Comparison of ENCODE assay signal across 9 cellular contexts in genomic region chr15:99059010-99059981, GRCh38. TPM values are rescaled to one million over a fixed set of nuclear protein-coding genes. Genes with fewer than 3 reads are reported as not detected.
DNase-seq lines count a peak whose midpoint lies in the region; ATAC-seq, FAIRE-seq and TF ChIP-seq lines count a peak whose summit lies in the region.
"Had no signal": no experiment of that assay in that cellular context is flagged by ENCODE, and none has a peak within 500 bp of the region (broad histone marks: within the 10 kb centered on the region; RNA-seq: fewer than 3 reads in every experiment).

No MANE protein-coding gene starts in this region.

- H3K36me3 ChIP-seq in GM12878 (ENCODE audit: control insufficient read depth in 2 of 2, insufficient read depth in 2 of 2, low read length in 1 of 2): no peaks in the 10 kb centered on the region

- TF ChIP-seq CTCF in D721Med (IDR thresholded peaks at IDR 0.05; ENCODE audit: insufficient read depth, missing control alignments): peak; percentile 65
- peak; percentile 57 to 71 (median 67); a peak in 5 of 6 replicates for TF ChIP-seq CTCF in GM12878 (IDR thresholded peaks at IDR 0.05 in 2 of 3, conservative IDR thresholded peaks at IDR 0.05 in 1 of 3; ENCODE audit: control insufficient read depth in 2 of 3, extremely low read depth in 1 of 3, insufficient read depth in 1 of 3, low read depth in 3 of 3, low read length in 3 of 3)

- intact Hi-C loops in GM12878 (cut with micrococcal nuclease; ENCODE audit: unreplicated experiment): loop anchor here (1.0 to 5.0 kb wide), 4 partner anchors 42 to 282 kb away; no protein-coding TSS in a partner anchor

- H3K27me3 ChIP-seq in GM12878 (replicated peaks in 1 of 2; ENCODE audit: control insufficient read depth in 2 of 2, insufficient read depth in 2 of 2, low read length in 1 of 2): no peaks in the 10 kb centered on the region

- peaks cover 16% of the 10 kb centered on the region for H3K4me1 ChIP-seq in GM12878 (ENCODE audit: control insufficient read depth, insufficient read depth, low read length)

- peak overlapping the region; percentile 51 for H3K9ac ChIP-seq in GM12878 (ENCODE audit: control insufficient read depth, insufficient read depth, low read length)

- H3K9me3 ChIP-seq in T-helper 17 cell (ENCODE audit: control insufficient read depth, low read length, poor library complexity, severe bottlenecking) (no peaks in the 10 kb centered on the region), GM12878 (replicated peaks; ENCODE audit: control insufficient read depth, insufficient read depth, low read length) (no peaks in the 10 kb centered on the region)

- H3K36me3 Mint-ChIP-seq in T-helper 17 cell (ENCODE audit: low read depth): no peaks in the 10 kb centered on the region

- peaks cover 7% of the 10 kb centered on the region for H3K4me1 Mint-ChIP-seq in T-helper 17 cell

- peak; percentile 69 for DNase-seq in D721Med (ENCODE audit: insufficient read length, low spot score)
- DNase-seq in HuH-7 (ENCODE audit: low spot score): peak; percentile 79
- DNase-seq in T-helper 17 cell: peak; percentile 25 to 49 (median 25)
- DNase-seq in GM12878 (ENCODE audit: low read depth, low spot score): no peak
- peak; percentile 39 to 56 for DNase-seq in hippocampal formation (lab: John Stamatoyannopoulos, UW)
- DNase-seq in pulmonary artery endothelial cell (ENCODE audit: low read depth, low spot score): peak; percentile 4
- DNase-seq in MV-4-11 (lab: John Stamatoyannopoulos, UW): no peak

- no peaks in the 10 kb centered on the region for H3K79me2 ChIP-seq in GM12878 (ENCODE audit: control insufficient read depth, insufficient read depth, low read length)

- H3K4me2 ChIP-seq in GM12878 (ENCODE audit: control insufficient read depth, insufficient read depth): peak overlapping the region; percentile 93

- POLR2A ChIA-PET in GM12878 (lab: Charles Lee): interaction anchor here (0.7 kb wide), 1 partner anchor 127 kb away, joined by 5 read pairs; no protein-coding TSS in a partner anchor

- H4K20me1 ChIP-seq in GM12878 (ENCODE audit: control insufficient read depth, insufficient read depth): no peaks in the 10 kb centered on the region

- no peak for TF ChIP-seq POLR2A in GM12878 (IDR thresholded peaks at IDR 0.05; ENCODE audit: low read depth, low read length)

- TF ChIP-seq RAD21 in GM12878 (IDR thresholded peaks at IDR 0.05; ENCODE audit: insufficient read depth, low read depth, low read length): peak; percentile 81

- ATAC-seq in GM21423 (IDR thresholded peaks at IDR 0.05; ENCODE audit: unreplicated experiment) (peak; percentile 84), T-helper 17 cell (peak; percentile 88), GM12878 (peak; percentile 85)

- RAD21 ChIA-PET in GM12878 (lab: Charles Lee; ENCODE audit: unreplicated experiment): interaction anchor here (0.8 to 4.7 kb wide), 13 partner anchors 10 to 281 kb away, joined by 3 to 45 read pairs (median 6); no protein-coding TSS in a partner anchor

- peaks cover 61% of the 10 kb centered on the region for H3K27me3 Mint-ChIP-seq in T-helper 17 cell

- H3K4me3 Mint-ChIP-seq in T-helper 17 cell: peak overlapping the region; percentile 80

- CTCF ChIA-PET in GM12878 (lab: Yijun Ruan, JAX): interaction anchor here (0.6 to 5.2 kb wide), 16 partner anchors 9 to 540 kb away, joined by 3 to 52 read pairs (median 6); no protein-coding TSS in a partner anchor

- H3K27ac Mint-ChIP-seq in T-helper 17 cell: no peak overlapping the region

- in situ Hi-C loops in GM12878 (cut with MboI): no loop called here

- 17% methylated on average over 50 of the region's 86 CpGs for WGBS in GM12878 (ENCODE audit: insufficient coverage, insufficient replicate concordance, low lambda C conversion rate, missing lambda C conversion rate)

- FAIRE-seq in D721Med (lab: Jason Lieb, UNC) (no peak), GM12878 (lab: Jason Lieb, UNC) (no peak)
- FAIRE-seq: colon had no signal

- peak overlapping the region; percentile 69; the same call in 1 of the 2 replicates for H3K4me3 ChIP-seq in GM12878

- H2AFZ ChIP-seq in GM12878 (ENCODE audit: control insufficient read depth, low read depth, low read length): peak overlapping the region; percentile 88

- no TSS peak for BruUV-seq in GM12878 (replicated peaks; lab: Mats Ljungman, UMichigan)

- TF ChIP-seq EP300 in GM12878 (IDR thresholded peaks at IDR 0.05; ENCODE audit: borderline replicate concordance in 1 of 2, control insufficient read depth in 1 of 2, low read depth in 2 of 2, low read length in 2 of 2): no peak

- peak overlapping the region; percentile 43 for H3K27ac ChIP-seq in GM12878 (ENCODE audit: control insufficient read depth, insufficient read depth)

- SMC1A ChIA-PET in GM12878 (lab: Charles Lee; ENCODE audit: uncharacterized antibody, unreplicated experiment): interaction anchor here (0.6 to 7.6 kb wide), 16 partner anchors 9 to 441 kb away, joined by 3 to 86 read pairs (median 5); no protein-coding TSS in a partner anchor

TF ChIP-seq in GM12878, 131 proteins besides CTCF, POLR2A, EP300 and RAD21 (continues in another document):
- TF ChIP-seq REST (IDR thresholded peaks at IDR 0.05; ENCODE audit: low read depth, low read length) (no peak), YBX1 (IDR thresholded peaks at IDR 0.05) (no peak), BMI1 (IDR thresholded peaks at IDR 0.05; ENCODE audit: borderline replicate concordance) (no peak), ZBED1 (IDR thresholded peaks at IDR 0.05; ENCODE audit: borderline replicate concordance) (no peak), ESRRA (IDR thresholded peaks at IDR 0.05; ENCODE audit: low read length) (no peak), MTA3 (IDR thresholded peaks at IDR 0.05; ENCODE audit: borderline replicate concordance, low read length) (no peak), LARP7 (IDR thresholded peaks at IDR 0.05) (no peak)

RNA-seq across cellular contexts. Expression of gene SYNM, which starts 45.6 kb away (rescaled TPM):
- total RNA-seq in T-helper 17 cell (1 to 10 TPM; 1.4 to 2.7 TPM), GM12878 (2014; rRNA removed) (0.90 and 0.93 TPM in 2 replicates), GM12878 (2014; rRNA removed; fragmentation: Illumina TruSeq; extraction: Trizol) (0.83 and 0.89 TPM in 2 replicates), GM12878 (2021) (1.1 and 1.4 TPM in 2 replicates), pulmonary artery endothelial cell (5.9 and 10.2 TPM in 2 replicates)
- total RNA-seq in GM12878 (2013; cell fraction: nucleolus; rRNA removed): 1.1 and 1.5 TPM in 2 replicates
- 0.71 TPM for polyA plus RNA-seq in GM12878 (2011; ENCODE audit: low read depth)
- polyA plus RNA-seq in GM12878 (2011; rRNA removed) (0.05 and 0.06 TPM in 2 replicates), GM12878 (2014; fragmentation: Illumina TruSeq; extraction: Trizol) (0.71 and 1.0 TPM in 2 replicates), GM12878 (2014; fragmentation: Nextera tagmentation; extraction: Ambion mirVana) (under 1 TPM; 0.14 to 0.31 TPM), GM12878 (2014; rRNA removed) (0.89 and 0.90 TPM in 2 replicates), GM12878 (2016; fragmentation: Nextera tagmentation; extraction: Ambion mirVana) (under 1 TPM in 1 of 2 experiments, not detected in 1; 0.23 TPM)
- 0.03 and 0.04 TPM in 2 replicates for polyA plus RNA-seq in GM12878 (2011; cell fraction: cytosol; rRNA removed)
- polyA plus RNA-seq in GM12878 (2011; cell fraction: nucleus; rRNA removed): 0.12 and 0.15 TPM in 2 replicates
- 1.0 and 1.2 TPM in 2 replicates for polyA plus RNA-seq in GM12878 (2012)
- polyA minus RNA-seq in GM12878 (2011; rRNA and poly(A)+ RNA removed): 0.07 and 0.10 TPM in 2 replicates
- polyA minus RNA-seq in GM12878 (2011; cell fraction: cytosol; rRNA and poly(A)+ RNA removed): 0.21 TPM in 1 of 2 replicates, not detected in the other
- polyA minus RNA-seq in GM12878 (2011; cell fraction: nucleus; rRNA and poly(A)+ RNA removed): 0.10 and 0.12 TPM in 2 replicates

RNA-seq across cellular contexts. Expression of gene PGPEP1L, which starts 51.7 kb away (rescaled TPM):
- total RNA-seq in T-helper 17 cell (not detected), GM12878 (2014; rRNA removed) (not detected in 2 replicates), GM12878 (2014; rRNA removed; fragmentation: Illumina TruSeq; extraction: Trizol) (not detected in 2 replicates), GM12878 (2021) (not detected in 2 replicates), pulmonary artery endothelial cell (not detected in 2 replicates)
- total RNA-seq in GM12878 (2013; cell fraction: nucleolus; rRNA removed): not detected in 2 replicates
- not detected for polyA plus RNA-seq in GM12878 (2011; ENCODE audit: low read depth)
- polyA plus RNA-seq in GM12878 (2011; rRNA removed) (not detected in 2 replicates), GM12878 (2014; fragmentation: Illumina TruSeq; extraction: Trizol) (not detected in 2 replicates), GM12878 (2014; fragmentation: Nextera tagmentation; extraction: Ambion mirVana) (not detected), GM12878 (2014; rRNA removed) (not detected in 2 replicates), GM12878 (2016; fragmentation: Nextera tagmentation; extraction: Ambion mirVana) (not detected)
- 0.13 TPM in 1 of 2 replicates, not detected in the other for polyA plus RNA-seq in GM12878 (2011; cell fraction: cytosol; rRNA removed)
- 0.15 TPM in 1 of 2 replicates, not detected in the other for polyA plus RNA-seq in GM12878 (2011; cell fraction: nucleus; rRNA removed)
- not detected in 2 replicates for polyA plus RNA-seq in GM12878 (2012)
- polyA minus RNA-seq in GM12878 (2011; rRNA and poly(A)+ RNA removed): not detected in 2 replicates
- not detected in 2 replicates for polyA minus RNA-seq in GM12878 (2011; cell fraction: cytosol; rRNA and poly(A)+ RNA removed)
- polyA minus RNA-seq in GM12878 (2011; cell fraction: nucleus; rRNA and poly(A)+ RNA removed): not detected in 2 replicates

Comparison
In these comparisons a context has a peak if more than half of its experiments do, and no peak if none do; other contexts are left out.
1. DNase-seq: peak in D721Med (single experiment), HuH-7 (single experiment), T-helper 17 cell (3 of 3), hippocampal formation (2 of 2) and pulmonary artery endothelial cell (single experiment); none in GM12878 (single experiment) and MV-4-11 (single experiment).
2. Peak in every context shown above with its lines, with median percentiles within 50 percentile points of each other: ATAC-seq.